9 cellular contexts compared by ENCODE assay signal in genomic region chr17:75132018-75133000, GRCh38. TPM values are rescaled to one million over a fixed set of nuclear protein-coding genes. Genes with fewer than 3 reads are reported as not detected.
DNase-seq lines count a peak whose midpoint lies in the region; ATAC-seq and TF ChIP-seq lines count a peak whose summit lies in the region.
"Not testable (repeated sequence)": the region's sequence is repeated elsewhere in the genome, so short reads cannot be mapped to it uniquely, and the experiment has no call there.
"Had no signal": no experiment of that assay in that cellular context is flagged by ENCODE, and none has a peak within 500 bp of the region (broad histone marks: within the 10 kb centered on the region; RNA-seq: fewer than 3 reads in every experiment).

No MANE protein-coding gene starts in this region.

- CTCF ChIA-PET in Panc1 (lab: Charles Lee) = interaction anchor here (0.6 to 2.8 kb wide), 2 partner anchors 18 to 69 kb away, joined by 3 to 12 read pairs; no protein-coding TSS in a partner anchor

- POLR2A ChIA-PET in Panc1 (lab: Charles Lee) = interaction anchor here (0.6 to 1.2 kb wide), 3 partner anchors 55 to 113 kb away, joined by 3 to 12 read pairs (median 3); no protein-coding TSS in a partner anchor

- H3K4me3 Mint-ChIP-seq in HFFc6 = peak overlapping the region; percentile 89
- peak overlapping the region; percentile 87 for H3K4me3 Mint-ChIP-seq in activated naive CD4-positive, alpha-beta T cell treated with anti-CD3 and anti-CD28 coated beads, Interleukin-2, amount 50 U/mL, for 24 hours
- peak overlapping the region; percentile 90 to 97 (median 93) for H3K4me3 Mint-ChIP-seq in nephron
- peak overlapping the region; percentile 91 to 95 for H3K4me3 Mint-ChIP-seq in stimulated activated naive CD8-positive, alpha-beta T cell treated with anti-CD3 and anti-CD28 coated beads, Interleukin-15, amount 100 ng/mL, for 72 hours

- H3K9ac ChIP-seq in iPS-15b (ENCODE audit: low read depth, low read length) = peak overlapping the region; percentile 54

- H3K36me3 ChIP-seq in BE2C (peaks cover 37% of the 10 kb centered on the region), iPS-15b (ENCODE audit: control insufficient read depth, insufficient read depth, low read length) (peaks cover 26% of the 10 kb centered on the region)
- H3K36me3 ChIP-seq in Panc1 (ENCODE audit: control insufficient read depth, insufficient read depth, low read length) = not testable (repeated sequence)
- peaks cover 15% of the 10 kb centered on the region for H3K36me3 ChIP-seq in effector memory CD4-positive, alpha-beta T cell (ENCODE audit: control insufficient read depth, insufficient read depth, low read length)

- not testable (repeated sequence) for TF ChIP-seq CTCF in BE2C (IDR thresholded peaks at IDR 0.05; ENCODE audit: low read depth, low read length); HFFc6 (IDR thresholded peaks at IDR 0.05); Panc1 (IDR thresholded peaks at IDR 0.05); nephron (IDR thresholded peaks at IDR 0.05; ENCODE audit: unreplicated experiment in 3 of 3)

- peak overlapping the region; percentile 93 for H3K27ac ChIP-seq in Panc1 (ENCODE audit: low read length)
- H3K27ac ChIP-seq in effector memory CD4-positive, alpha-beta T cell (ENCODE audit: insufficient read depth, low read length, poor library complexity, severe bottlenecking) = peak overlapping the region; percentile 71

- not testable (repeated sequence) for H3K36me3 Mint-ChIP-seq in HFFc6 (ENCODE audit: low read depth); activated naive CD4-positive, alpha-beta T cell treated with anti-CD3 and anti-CD28 coated beads, Interleukin-2, amount 50 U/mL, for 24 hours
- peaks cover 36% of the 10 kb centered on the region for H3K36me3 Mint-ChIP-seq in nephron (ENCODE audit: low read depth)

- not testable (repeated sequence) for H3K27me3 Mint-ChIP-seq in HFFc6 (ENCODE audit: insufficient read depth); activated naive CD4-positive, alpha-beta T cell treated with anti-CD3 and anti-CD28 coated beads, Interleukin-2, amount 50 U/mL, for 24 hours; nephron (ENCODE audit: low read depth); stimulated activated naive CD8-positive, alpha-beta T cell treated with anti-CD3 and anti-CD28 coated beads, Interleukin-15, amount 100 ng/mL, for 72 hours

- H3K4me1 Mint-ChIP-seq in HFFc6 (ENCODE audit: low read depth); nephron: not testable (repeated sequence)
- H3K4me1 Mint-ChIP-seq in activated naive CD4-positive, alpha-beta T cell treated with anti-CD3 and anti-CD28 coated beads, Interleukin-2, amount 50 U/mL, for 24 hours = peaks cover 11% of the 10 kb centered on the region
- H3K4me1 Mint-ChIP-seq in stimulated activated naive CD8-positive, alpha-beta T cell treated with anti-CD3 and anti-CD28 coated beads, Interleukin-15, amount 100 ng/mL, for 72 hours = peaks cover 37% of the 10 kb centered on the region

- H3K27ac Mint-ChIP-seq in HFFc6 (peak overlapping the region; percentile 91), nephron (peak overlapping the region; percentile 96 to 99 (median 98))
- peak overlapping the region; percentile 79 for H3K27ac Mint-ChIP-seq in activated naive CD4-positive, alpha-beta T cell treated with anti-CD3 and anti-CD28 coated beads, Interleukin-2, amount 50 U/mL, for 24 hours
- peak overlapping the region; percentile 95 to 96 for H3K27ac Mint-ChIP-seq in stimulated activated naive CD8-positive, alpha-beta T cell treated with anti-CD3 and anti-CD28 coated beads, Interleukin-15, amount 100 ng/mL, for 72 hours

- H3K9me3 Mint-ChIP-seq in HFFc6; activated naive CD4-positive, alpha-beta T cell treated with anti-CD3 and anti-CD28 coated beads, Interleukin-2, amount 50 U/mL, for 24 hours; nephron; stimulated activated naive CD8-positive, alpha-beta T cell treated with anti-CD3 and anti-CD28 coated beads, Interleukin-15, amount 100 ng/mL, for 72 hours: not testable (repeated sequence)

- H3K4me1 ChIP-seq in BE2C; iPS-15b (ENCODE audit: control insufficient read depth, insufficient read depth, low read length): not testable (repeated sequence)
- H3K4me1 ChIP-seq in Panc1 (ENCODE audit: control insufficient read depth, insufficient read depth, low read length) = peaks cover 23% of the 10 kb centered on the region
- H3K4me1 ChIP-seq in effector memory CD4-positive, alpha-beta T cell (ENCODE audit: control insufficient read depth, insufficient read depth, low read length, poor library complexity, severe bottlenecking) = peaks cover 11% of the 10 kb centered on the region

- in situ Hi-C loops in Panc1 (cut with HindIII; ENCODE audit: low pct_unique_long_range_greater_than_20kb, low sequenced_read_pairs) = not testable (repeated sequence)

- intact Hi-C loops in Panc1 (cut with micrococcal nuclease; ENCODE audit: unreplicated experiment) = not testable (repeated sequence)

- not testable (repeated sequence) for H3K27me3 ChIP-seq in BE2C; Panc1 (ENCODE audit: control insufficient read depth, insufficient read depth, low read length); effector memory CD4-positive, alpha-beta T cell (replicated peaks; ENCODE audit: control insufficient read depth, insufficient read depth, low read length, poor library complexity, severe bottlenecking); iPS-15b (ENCODE audit: control insufficient read depth, insufficient read depth, low read length)

- peak overlapping the region; percentile 91 for H3K4me3 ChIP-seq in BE2C (ENCODE audit: low read depth, low read length)
- H3K4me3 ChIP-seq in Panc1 (ENCODE audit: low read depth in 2 of 2, low read length in 2 of 2) = peak overlapping the region; percentile 72 to 83
- peak overlapping the region; percentile 90 for H3K4me3 ChIP-seq in effector memory CD4-positive, alpha-beta T cell (ENCODE audit: insufficient read depth, low read depth, low read length, poor library complexity, severe bottlenecking)
- peak overlapping the region; percentile 71 for H3K4me3 ChIP-seq in iPS-15b (ENCODE audit: low read depth, low read length)

- ATAC-seq in Panc1; stimulated activated naive CD8-positive, alpha-beta T cell treated with anti-CD3 and anti-CD28 coated beads, Interleukin-15, amount 100 ng/mL, for 72 hours: not testable (repeated sequence)

- DNase-seq in BE2C; HFFc6; Panc1 (ENCODE audit: low read depth, low spot score); effector memory CD4-positive, alpha-beta T cell; stimulated activated naive CD8-positive, alpha-beta T cell treated with anti-CD3 and anti-CD28 coated beads, Interleukin-15, amount 100 ng/mL, for 72 hours: not testable (repeated sequence)

- BruUV-seq in Panc1 (replicated peaks; lab: Mats Ljungman, UMichigan) = not testable (repeated sequence)

- H3K9me3 ChIP-seq in BE2C; Panc1 (ENCODE audit: control insufficient read depth, insufficient read depth, low read depth, low read length); effector memory CD4-positive, alpha-beta T cell (ENCODE audit: control insufficient read depth, low read length); iPS-15b (ENCODE audit: control insufficient read depth, insufficient read depth, low read length): not testable (repeated sequence)

RNA-seq across cellular contexts. Expression of gene NT5C, which starts 0.8 kb away (rescaled TPM):
- 226 TPM for polyA plus RNA-seq in BE2C (2012; ENCODE audit: insufficient read depth, insufficient read length, low read depth)
- 10 to 100 TPM; 30.4 to 41.7 (median 36.3) TPM for total RNA-seq in HFFc6 (2021; fragmentation: NEBNext Ultra II Directional; extraction: Animal tissue kit (Norgen Biotek cat#: 25700))
- 63.4 TPM for total RNA-seq in Panc1 (2021; ENCODE audit: unreplicated experiment)
- 82.5 TPM for polyA plus RNA-seq in Panc1 (2012; ENCODE audit: insufficient read length)

RNA-seq across cellular contexts. Expression of gene JPT1, which starts 22.0 kb away (rescaled TPM):
- polyA plus RNA-seq in BE2C (2012; ENCODE audit: insufficient read depth, insufficient read length, low read depth) = 474 TPM
- total RNA-seq in HFFc6 (2021; fragmentation: NEBNext Ultra II Directional; extraction: Animal tissue kit (Norgen Biotek cat#: 25700)) = 100 to 1,000 TPM; 236 to 276 (median 265) TPM
- total RNA-seq in Panc1 (2021; ENCODE audit: unreplicated experiment) = 448 TPM
- polyA plus RNA-seq in Panc1 (2012; ENCODE audit: insufficient read length) = 639 TPM

RNA-seq across cellular contexts. Expression of gene ARMC7, which starts 22.5 kb away (rescaled TPM):
- 17.7 TPM for polyA plus RNA-seq in BE2C (2012; ENCODE audit: insufficient read depth, insufficient read length, low read depth)
- 10 to 100 TPM in 2 of 6 experiments, 1 to 10 TPM in 4; 9.1 to 11.7 (median 9.6) TPM for total RNA-seq in HFFc6 (2021; fragmentation: NEBNext Ultra II Directional; extraction: Animal tissue kit (Norgen Biotek cat#: 25700))
- 48.7 TPM for total RNA-seq in Panc1 (2021; ENCODE audit: unreplicated experiment)
- polyA plus RNA-seq in Panc1 (2012; ENCODE audit: insufficient read length) = 74.7 TPM

RNA-seq across cellular contexts. Expression of gene SLC16A5, which starts 44.6 kb away (rescaled TPM):
- polyA plus RNA-seq in BE2C (2012; ENCODE audit: insufficient read depth, insufficient read length, low read depth) = not detected
- total RNA-seq in HFFc6 (2021; fragmentation: NEBNext Ultra II Directional; extraction: Animal tissue kit (Norgen Biotek cat#: 25700)) = 10 to 100 TPM; 13.9 to 25.0 (median 21.1) TPM
- 46.6 TPM for total RNA-seq in Panc1 (2021; ENCODE audit: unreplicated experiment)
- polyA plus RNA-seq in Panc1 (2012; ENCODE audit: insufficient read length) = 70.7 TPM
- total RNA-seq: H4 had no signal

RNA-seq across cellular contexts. Expression of gene SUMO2, which starts 50.5 kb away (rescaled TPM):
- polyA plus RNA-seq in BE2C (2012; ENCODE audit: insufficient read depth, insufficient read length, low read depth) = 440 TPM
- total RNA-seq in HFFc6 (2021; fragmentation: NEBNext Ultra II Directional; extraction: Animal tissue kit (Norgen Biotek cat#: 25700)) = 100 to 1,000 TPM; 398 to 555 (median 512) TPM
- total RNA-seq in Panc1 (2021; ENCODE audit: unreplicated experiment) = 616 TPM
- polyA plus RNA-seq in Panc1 (2012; ENCODE audit: insufficient read length) = 413 TPM
